Comparison of ENCODE assay signal across 1 cellular context in genomic region chr19:12610540-12611360, GRCh38.
TF ChIP-seq lines count a peak whose summit lies in the region.

ZNF490 (minus strand) TSS chr19:12610813; CDS start chr19:12610680, 133 bp downstream.
ZNF791 (plus strand) TSS chr19:12610920; CDS start chr19:12611080, 160 bp downstream.

TF ChIP-seq in HepG2, 621 proteins besides CTCF, POLR2A, EP300 and RAD21 (continued from another document and continues in another):
- TF ChIP-seq ZNF276 (CRISPR knock-in tag; IDR thresholded peaks at IDR 0.05; ENCODE audit: low read depth) (no peak), ZNF768 (CRISPR knock-in tag; IDR thresholded peaks at IDR 0.05) (peak; percentile 40; the same call in 1 of the 2 replicates), ZNF770 (CRISPR knock-in tag; IDR thresholded peaks at IDR 0.05) (no peak), ZNF253 (CRISPR knock-in tag; IDR thresholded peaks at IDR 0.05; ENCODE audit: borderline replicate concordance) (no peak), ZBTB2 (CRISPR knock-in tag; IDR thresholded peaks at IDR 0.05; ENCODE audit: low read depth) (0 out of 2 replicates have a peak, but pooled peaks have one; percentile 14), SNAPC4 (CRISPR knock-in tag; IDR thresholded peaks at IDR 0.05) (no peak), ZNF510 (CRISPR knock-in tag; IDR thresholded peaks at IDR 0.05; ENCODE audit: low read depth) (0 out of 2 replicates have a peak, but pooled peaks have one; percentile 5), ZNF318 (CRISPR knock-in tag; IDR thresholded peaks at IDR 0.05) (0 out of 2 replicates have a peak, but pooled peaks have one; percentile 6), MTF2 (CRISPR knock-in tag; IDR thresholded peaks at IDR 0.05; ENCODE audit: borderline replicate concordance) (no peak; the same call in 1 of the 2 replicates), ETV5 (CRISPR knock-in tag; IDR thresholded peaks at IDR 0.05; ENCODE audit: borderline replicate concordance) (peak; percentile 88), SP4 (CRISPR knock-in tag; IDR thresholded peaks at IDR 0.05) (peak; percentile 69; the same call in 1 of the 2 replicates), HNF4A (CRISPR knock-in tag; IDR thresholded peaks at IDR 0.05) (no peak), MAFF (IDR thresholded peaks at IDR 0.05; ENCODE audit: low read depth, low read length) (no peak), CCAR2 (optimal IDR thresholded peaks at IDR 0.05; ENCODE audit: low read depth, low read length) (no peak), ZNF256 (CRISPR knock-in tag; conservative IDR thresholded peaks at IDR 0.05) (no peak), JUNB (CRISPR knock-in tag; IDR thresholded peaks at IDR 0.05; ENCODE audit: borderline replicate concordance) (no peak), ZNF780A (CRISPR knock-in tag; IDR thresholded peaks at IDR 0.05) (no peak), ZNF362 (CRISPR knock-in tag; IDR thresholded peaks at IDR 0.05; ENCODE audit: borderline replicate concordance) (peak; percentile 25; the same call in 1 of the 2 replicates), SIX1 (CRISPR knock-in tag; IDR thresholded peaks at IDR 0.05; ENCODE audit: borderline replicate concordance) (peak; percentile 44; the same call in 1 of the 2 replicates), ZNF577 (CRISPR knock-in tag; IDR thresholded peaks at IDR 0.05; ENCODE audit: borderline replicate concordance, low read depth) (0 out of 2 replicates have a peak, but pooled peaks have one; percentile 59), HBP1 (CRISPR knock-in tag; IDR thresholded peaks at IDR 0.05; ENCODE audit: low read depth) (peak; percentile 76; the same call in 1 of the 2 replicates), RORA (CRISPR knock-in tag; IDR thresholded peaks at IDR 0.05) (no peak), FOXK1 (CRISPR knock-in tag; IDR thresholded peaks at IDR 0.05; ENCODE audit: borderline replicate concordance, low read depth) (peak; percentile 91), PREB (CRISPR knock-in tag; IDR thresholded peaks at IDR 0.05) (no peak), DPF2 (CRISPR knock-in tag; IDR thresholded peaks at IDR 0.05; ENCODE audit: borderline replicate concordance, low read depth) (no peak; the same call in 1 of the 2 replicates), ZNF205 (CRISPR knock-in tag; IDR thresholded peaks at IDR 0.05) (0 out of 2 replicates have a peak, but pooled peaks have one; percentile 51), ZNF17 (CRISPR knock-in tag; IDR thresholded peaks at IDR 0.05) (no peak)
